ENCODE assay signal across 8 cellular contexts in the genomic region with DNA sequence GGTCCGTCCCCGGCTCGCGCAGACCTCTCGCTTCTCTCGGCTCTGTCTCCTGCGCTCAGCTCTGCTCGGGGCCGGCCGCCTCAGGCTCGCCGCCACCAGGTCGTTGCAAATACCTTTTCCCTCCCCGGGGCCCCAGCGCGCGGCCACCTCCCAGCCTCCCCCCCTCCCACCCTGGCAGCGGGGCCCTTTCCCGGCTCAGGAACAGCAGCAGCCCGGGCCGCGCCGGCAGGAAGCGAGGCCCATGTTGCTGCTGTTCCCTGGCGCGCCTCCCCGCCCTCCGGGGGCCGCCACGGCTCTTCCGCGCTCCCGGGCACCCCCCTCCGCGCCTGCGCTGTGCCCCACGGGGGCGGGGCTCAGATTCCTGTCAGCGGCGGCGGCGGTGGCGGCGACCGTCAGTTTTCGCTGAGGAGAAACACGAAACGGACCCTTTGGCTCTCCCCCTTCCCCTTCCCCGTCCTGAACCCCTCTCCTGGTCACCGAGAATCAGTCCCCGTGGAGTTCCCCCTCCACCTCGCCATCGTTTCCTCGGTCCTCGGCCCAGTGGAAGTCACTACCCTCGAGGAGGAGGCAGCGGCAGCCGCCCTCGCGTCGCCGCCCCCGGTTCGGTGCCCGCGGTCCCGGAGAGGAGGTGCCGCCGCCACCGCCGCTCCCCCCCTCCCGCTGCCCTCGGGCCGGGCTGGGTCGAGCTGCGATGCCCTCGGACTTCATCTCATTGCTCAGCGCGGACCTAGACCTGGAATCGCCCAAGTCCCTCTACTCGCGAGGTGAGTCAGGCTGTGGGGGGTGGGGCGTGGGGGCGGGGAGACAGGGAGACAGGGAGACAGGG. TPM values are rescaled to one million over a fixed set of nuclear protein-coding genes. Genes with fewer than 3 reads are reported as not detected.
DNase-seq lines count a peak whose midpoint lies in the region; TF ChIP-seq lines count a peak whose summit lies in the region.

Gene NFAT5, plus strand, starts transcription at position 356 of the 826 bp plus-strand sequence. Its CDS starts 336 bp downstream, at position 692.

- TF ChIP-seq CTCF in fibroblast of the aortic adventitia (IDR thresholded peaks at IDR 0.05; ENCODE audit: insufficient read depth, low read length) (no peak), nephron progenitor cell (IDR thresholded peaks at IDR 0.05) (no peak)

- no peaks in the 10 kb centered on the region for H3K9me2 ChIP-seq in GM23248 (ENCODE audit: insufficient read depth)

- peaks cover 80% of the 10 kb centered on the region for H3K79me2 ChIP-seq in GM23248 (ENCODE audit: insufficient read depth)

- peaks cover 9% of the 10 kb centered on the region for H3K36me3 Mint-ChIP-seq in nephron progenitor cell (ENCODE audit: low read depth)
- H3K36me3 Mint-ChIP-seq in stimulated activated naive CD8-positive, alpha-beta T cell treated with anti-CD3 and anti-CD28 coated beads, Interleukin-15, Interleukin-2, amounts not matched to agents 100 ng/mL and 50 ng/mL, for 24 hours (ENCODE audit: low read depth) = peaks cover 36% of the 10 kb centered on the region

- no peaks in the 10 kb centered on the region for H3K9me3 Mint-ChIP-seq in nephron progenitor cell
- H3K9me3 Mint-ChIP-seq in stimulated activated naive CD8-positive, alpha-beta T cell treated with anti-CD3 and anti-CD28 coated beads, Interleukin-15, Interleukin-2, amounts not matched to agents 100 ng/mL and 50 ng/mL, for 24 hours = no peaks in the 10 kb centered on the region

- peaks cover 49% of the 10 kb centered on the region for H3K4me1 Mint-ChIP-seq in nephron progenitor cell
- H3K4me1 Mint-ChIP-seq in stimulated activated naive CD8-positive, alpha-beta T cell treated with anti-CD3 and anti-CD28 coated beads, Interleukin-15, Interleukin-2, amounts not matched to agents 100 ng/mL and 50 ng/mL, for 24 hours (ENCODE audit: low read depth) = peaks cover 66% of the 10 kb centered on the region

- 1% methylated on average over 35 to 75 of the region's 84 CpGs for WGBS in GM23248 (ENCODE audit: low coverage in 1 of 2, low lambda C conversion rate in 2 of 2, missing lambda C conversion rate in 2 of 2), 2 experiments

- H3K27ac ChIP-seq in GM23248 = peak within 1 kb of the TSS; percentile 90

- no peaks in the 10 kb centered on the region for H3K9me3 ChIP-seq in GM23248 (ENCODE audit: low read depth)

- H3K4me3 Mint-ChIP-seq in nephron progenitor cell = peak within 1 kb of the TSS; percentile 99
- peak within 1 kb of the TSS; percentile 95 for H3K4me3 Mint-ChIP-seq in stimulated activated naive CD8-positive, alpha-beta T cell treated with anti-CD3 and anti-CD28 coated beads, Interleukin-15, Interleukin-2, amounts not matched to agents 100 ng/mL and 50 ng/mL, for 24 hours

- peak within 1 kb of the TSS; percentile 97 for H3K4me2 ChIP-seq in GM23248 (ENCODE audit: unreplicated experiment)

- peak within 1 kb of the TSS; percentile 99 for H3K27ac Mint-ChIP-seq in nephron progenitor cell
- H3K27ac Mint-ChIP-seq in stimulated activated naive CD8-positive, alpha-beta T cell treated with anti-CD3 and anti-CD28 coated beads, Interleukin-15, Interleukin-2, amounts not matched to agents 100 ng/mL and 50 ng/mL, for 24 hours = peak within 1 kb of the TSS; percentile 99

- H3K36me3 ChIP-seq in GM23248 (ENCODE audit: low read depth) = peaks cover 14% of the 10 kb centered on the region

- H3K4me3 ChIP-seq in GM23248 (peak within 1 kb of the TSS; percentile 95), fibroblast of the aortic adventitia (ENCODE audit: low read depth, low read length) (peak within 1 kb of the TSS; percentile 75)

- H3K27me3 ChIP-seq in GM23248 (replicated peaks; ENCODE audit: insufficient read depth) = no peaks in the 10 kb centered on the region

- H3K27me3 Mint-ChIP-seq in nephron progenitor cell (ENCODE audit: low read depth, poor library complexity) = no peaks in the 10 kb centered on the region
- H3K27me3 Mint-ChIP-seq in stimulated activated naive CD8-positive, alpha-beta T cell treated with anti-CD3 and anti-CD28 coated beads, Interleukin-15, Interleukin-2, amounts not matched to agents 100 ng/mL and 50 ng/mL, for 24 hours = no peaks in the 10 kb centered on the region

- H3K4me1 ChIP-seq in GM23248 (ENCODE audit: insufficient read depth) = peaks cover 30% of the 10 kb centered on the region

- no peaks in the 10 kb centered on the region for H4K20me1 ChIP-seq in GM23248 (ENCODE audit: insufficient read depth)

- DNase-seq in DMS114 treated with DMSO at 0.1 percent for 48 hours (lab: John Stamatoyannopoulos, UW; ENCODE audit: unreplicated experiment) (peak; percentile 63), GM23248 (peak; percentile 89), M059J (ENCODE audit: low read depth) (peak; percentile 87), SHP77 (lab: John Stamatoyannopoulos, UW) (peak; percentile 89 to 92), fibroblast of the aortic adventitia (ENCODE audit: low read depth) (peak; percentile 73), nephron progenitor cell (peak; percentile 92)
- peak; percentile 97 for DNase-seq in activated effector memory CD4-positive, alpha-beta T cell treated with anti-CD3 and anti-CD28 coated beads, Interleukin-2, amount 50 U/mL, for 16 hours

- peak within 1 kb of the TSS; percentile 96 for H3K9ac ChIP-seq in GM23248

- peaks cover 21% of the 10 kb centered on the region for H3F3A ChIP-seq in GM23248 (ENCODE audit: insufficient read depth)

- peak within 1 kb of the TSS; percentile 82 for H2AFZ ChIP-seq in GM23248

- in situ Hi-C loops in GM23248 (cut with MboI) = no loop called here

RNA-seq across cellular contexts. Expression of gene NFAT5, which starts in this region (rescaled TPM):
- total RNA-seq in GM23248 (2014; rRNA removed; shearing (Covaris generic)) = 9.8 and 16.2 TPM in 2 replicates
- polyA plus RNA-seq in GM23248 (2016; fragmentation: Nextera tagmentation; extraction: Ambion mirVana) = 7.1 and 8.0 TPM in 2 replicates
- total RNA-seq in M059J (2014; rRNA removed; shearing (Covaris generic)) = 12.4 and 34.5 TPM in 2 replicates
- total RNA-seq in fibroblast of the aortic adventitia (ENCODE audit: low replicate concordance) = 16.1 and 53.9 TPM in 2 replicates

Comparison
In these comparisons a context has a peak if more than half of its experiments do, and no peak if none do; other contexts are left out.
1. Peak in every context shown above with its lines: DNase-seq, H3K4me3 ChIP-seq and H3K27ac ChIP-seq.